In the genomic region with DNA sequence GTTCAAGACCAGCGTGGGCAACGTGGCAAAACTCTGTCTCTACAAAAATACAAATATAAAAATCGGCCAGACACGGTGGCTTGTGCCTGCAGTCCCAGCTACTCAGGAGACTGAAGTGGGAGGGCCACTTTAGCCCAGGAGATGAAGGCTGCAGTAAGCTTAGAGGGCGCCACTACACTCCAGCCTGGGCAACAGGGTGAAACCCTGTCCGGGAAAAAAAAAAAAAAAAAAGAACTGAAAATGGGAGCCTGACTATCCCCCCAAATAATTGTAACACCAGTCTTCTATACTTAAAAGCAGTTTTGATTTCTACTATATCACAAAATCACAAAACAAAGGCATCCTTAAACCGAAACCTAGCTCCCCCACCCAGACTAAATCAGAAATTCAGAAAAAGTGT, we compare ENCODE assay signal across 2 cellular contexts.
TF ChIP-seq lines count a peak whose summit lies in the region.

No MANE protein-coding gene starts in this region.

TF ChIP-seq in HEK293T, 16 proteins besides CTCF, POLR2A, EP300 and RAD21:
- TF ChIP-seq SP1 (IDR thresholded peaks at IDR 0.05) (no peak), ELF4 (IDR thresholded peaks at IDR 0.05) (no peak), CTBP1 (IDR thresholded peaks at IDR 0.05; ENCODE audit: borderline replicate concordance) (no peak), ZNF384 (IDR thresholded peaks at IDR 0.05) (peak; percentile 90), FOXA1 (IDR thresholded peaks at IDR 0.05) (no peak)

TF ChIP-seq in SK-N-SH, 30 proteins besides CTCF, POLR2A, EP300 and RAD21:
- TF ChIP-seq RCOR1 (IDR thresholded peaks at IDR 0.05; ENCODE audit: low read length): no peak
- TF ChIP-seq NFIC (IDR thresholded peaks at IDR 0.05; ENCODE audit: borderline replicate concordance): no peak
- no peak for TF ChIP-seq FOXM1 (IDR thresholded peaks at IDR 0.05; ENCODE audit: low read depth)
TF ChIP-seq in SK-N-SH: peak in this region for 0.
